In the genomic region with DNA sequence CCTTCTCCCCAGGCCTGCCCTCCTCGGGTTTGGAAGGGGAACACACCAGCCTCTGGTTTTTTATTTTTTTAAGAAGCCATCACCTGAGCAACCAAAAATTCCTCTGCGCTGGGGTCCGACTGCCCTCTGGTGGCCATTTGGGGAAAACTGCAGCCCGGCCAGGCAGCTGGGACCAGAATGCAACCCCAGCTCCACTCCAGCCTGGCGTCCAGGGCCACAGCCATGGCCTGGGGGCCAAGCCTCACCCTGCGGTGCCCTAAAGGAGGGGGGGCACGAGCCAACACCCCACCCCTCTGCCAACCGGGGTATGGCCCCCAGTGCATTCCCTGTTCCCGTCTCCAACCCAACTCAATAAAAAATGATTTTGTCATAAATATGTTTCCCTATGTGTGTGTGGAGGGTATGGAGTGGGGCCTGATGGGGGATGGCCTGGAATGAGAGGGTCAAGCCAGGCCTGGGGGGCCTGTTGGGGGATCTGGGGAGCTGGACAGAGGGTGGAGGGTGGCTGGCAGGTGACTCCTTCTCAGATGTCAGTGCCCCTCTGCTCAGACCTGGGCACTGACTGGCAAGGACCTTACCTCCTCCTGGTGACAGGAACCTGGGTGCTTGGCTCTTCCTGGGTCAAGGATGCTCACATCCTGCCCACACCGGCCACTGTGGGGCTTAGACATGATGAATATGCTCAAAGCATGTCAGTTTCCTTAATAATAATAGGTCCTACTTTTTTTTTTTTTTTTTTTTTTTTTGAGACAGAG, we compare ENCODE assay signal across 8 cellular contexts. TPM values are rescaled to one million over a fixed set of nuclear protein-coding genes. Genes with fewer than 3 reads are reported as not detected.
A peak's percentile ranks its signal among the peaks of the same experiment; 100 is the strongest.
DNase-seq lines count a peak whose midpoint lies in the region; ATAC-seq and TF ChIP-seq lines count a peak whose summit lies in the region.

No MANE protein-coding gene starts in this region.

- TF ChIP-seq EP300 in ovary (IDR thresholded peaks at IDR 0.05) (no peak), transverse colon (IDR thresholded peaks at IDR 0.05; ENCODE audit: low read depth) (no peak)

- peaks cover 3% of the 10 kb centered on the region for H3K27me3 Mint-ChIP-seq in activated T-helper 2 cell treated with anti-CD3 and anti-CD28 coated beads, Interferon-gamma antibody, Interleukin-2, Interleukin-4, amounts not matched to agents 10 μg/mL and 5 μg/mL and 100 μg/mL, durations not matched to agents 14 hours and 24 hours and 36 hours (ENCODE audit: low read depth)

- H3K27ac Mint-ChIP-seq in activated T-helper 2 cell treated with anti-CD3 and anti-CD28 coated beads, Interferon-gamma antibody, Interleukin-2, Interleukin-4, amounts not matched to agents 10 μg/mL and 5 μg/mL and 100 μg/mL, durations not matched to agents 14 hours and 24 hours and 36 hours, result no peak overlapping the region

- H3K9me3 Mint-ChIP-seq in activated T-helper 2 cell treated with anti-CD3 and anti-CD28 coated beads, Interferon-gamma antibody, Interleukin-2, Interleukin-4, amounts not matched to agents 10 μg/mL and 5 μg/mL and 100 μg/mL, durations not matched to agents 14 hours and 24 hours and 36 hours, result no peaks in the 10 kb centered on the region

- DNase-seq in EL, result peak; percentile 72
- DNase-seq in KBM-7, result peak; percentile 91
- DNase-seq in RPMI7951 (ENCODE audit: low read depth), result peak; percentile 61
- DNase-seq in activated T-helper 2 cell treated with anti-CD3 and anti-CD28 coated beads, Interferon-gamma antibody, Interleukin-2, Interleukin-4, amounts not matched to agents 10 μg/mL and 5 μg/mL and 100 μg/mL, durations not matched to agents 14 hours and 24 hours and 36 hours (ENCODE audit: low spot score), result peak; percentile 78
- peak; percentile 38 to 59 for DNase-seq in foreskin keratinocyte
- DNase-seq in ovary, result peak; percentile 68 to 86 (median 82)
- peak; percentile 78 for DNase-seq in transverse colon

- H3K4me1 Mint-ChIP-seq in activated T-helper 2 cell treated with anti-CD3 and anti-CD28 coated beads, Interferon-gamma antibody, Interleukin-2, Interleukin-4, amounts not matched to agents 10 μg/mL and 5 μg/mL and 100 μg/mL, durations not matched to agents 14 hours and 24 hours and 36 hours (ENCODE audit: low read depth), result peaks cover 10% of the 10 kb centered on the region

- peak; percentile 49 for ATAC-seq in foreskin keratinocyte
- ATAC-seq in GM18858 (IDR thresholded peaks at IDR 0.05; ENCODE audit: unreplicated experiment), result no peak

- H3K4me1 ChIP-seq in foreskin keratinocyte (peaks cover 5% of the 10 kb centered on the region), ovary (ENCODE audit: insufficient read depth) (peaks cover 11% of the 10 kb centered on the region), transverse colon (peaks cover 16 to 36% (median 18%) of the 10 kb centered on the region in 4 donors)

- no peaks in the 10 kb centered on the region for H3K27me3 ChIP-seq in foreskin keratinocyte
- H3K27me3 ChIP-seq in ovary, result no peaks in the 10 kb centered on the region
- H3K27me3 ChIP-seq in transverse colon, result peaks cover 6% of the 10 kb centered on the region

- H3K4me3 ChIP-seq in ovary (no peak overlapping the region), transverse colon (no peak overlapping the region)

- in situ Hi-C loops in KBM-7 (cut with MboI; ENCODE audit: low pct_unique_long_range_greater_than_20kb, low sequenced_read_pairs), result loop anchor here (25.0 kb wide), 1 partner anchor 283 kb away; no protein-coding TSS in a partner anchor
- in situ Hi-C loops in transverse colon (cut with MboI; ENCODE audit: low pct_ligation_motif_present in 1 of 4, low pct_unique_long_range_greater_than_20kb in 1 of 4, low sequenced_read_pairs in 3 of 4), result loop anchor here in 1 of 4 donors (10.0 kb wide), 1 partner anchor 209 kb away; the partner anchor contains the start of gene AHDC1

- H3K36me3 Mint-ChIP-seq in activated T-helper 2 cell treated with anti-CD3 and anti-CD28 coated beads, Interferon-gamma antibody, Interleukin-2, Interleukin-4, amounts not matched to agents 10 μg/mL and 5 μg/mL and 100 μg/mL, durations not matched to agents 14 hours and 24 hours and 36 hours (ENCODE audit: low read depth), result no peaks in the 10 kb centered on the region

- H3K27ac ChIP-seq in foreskin keratinocyte (no peak overlapping the region), ovary (no peak overlapping the region), transverse colon (no peak overlapping the region)

- TF ChIP-seq POLR2A in ovary (IDR thresholded peaks at IDR 0.05), result no peak
- TF ChIP-seq POLR2A in transverse colon (IDR thresholded peaks at IDR 0.05), result no peak

- H3K36me3 ChIP-seq in ovary (no peaks in the 10 kb centered on the region), transverse colon (no peaks in the 10 kb centered on the region)

- H3K9me3 ChIP-seq in ovary (no peaks in the 10 kb centered on the region), transverse colon (no peaks in the 10 kb centered on the region)

- intact Hi-C loops in activated T-helper 2 cell treated with anti-CD3 and anti-CD28 coated beads, Interferon-gamma antibody, Interleukin-2, Interleukin-4, amounts not matched to agents 10 μg/mL and 5 μg/mL and 100 μg/mL, durations not matched to agents 14 hours and 24 hours and 36 hours (cut with micrococcal nuclease), result loop anchor here (2.0 to 10.0 kb wide), 2 partner anchors 63 to 269 kb away; no protein-coding TSS in a partner anchor
- intact Hi-C loops in ovary (cut with DNase I) (loop anchor here in 3 of 4 donors (2.0 to 10.0 kb wide), 4 partner anchors 38 to 291 kb away; no protein-coding TSS in a partner anchor), transverse colon (cut with DNase I; ENCODE audit: low total_unique reads) (loop anchor here (2.0 kb wide), 1 partner anchor 39 kb away; no protein-coding TSS in a partner anchor)

- 3 to 6% (median 5%) methylated on average over 10 of the region's 10 CpGs for WGBS in ovary, 3 donors
- 0 to 4% methylated on average over 1 to 10 of the region's 10 CpGs for WGBS in transverse colon (ENCODE audit: low coverage in 1 of 2), 2 donors

- TF ChIP-seq CTCF in foreskin keratinocyte (conservative IDR thresholded peaks at IDR 0.05), result peak; percentile 99
- peak; percentile 90 to 95 (median 93) for TF ChIP-seq CTCF in ovary (IDR thresholded peaks at IDR 0.05)
- peak; percentile 93 to 98 (median 96) for TF ChIP-seq CTCF in transverse colon (IDR thresholded peaks at IDR 0.05)

- no peak overlapping the region for H3K4me3 Mint-ChIP-seq in activated T-helper 2 cell treated with anti-CD3 and anti-CD28 coated beads, Interferon-gamma antibody, Interleukin-2, Interleukin-4, amounts not matched to agents 10 μg/mL and 5 μg/mL and 100 μg/mL, durations not matched to agents 14 hours and 24 hours and 36 hours (ENCODE audit: low read depth)

RNA-seq across cellular contexts. Expression of gene GPR3, which starts 3.2 kb away (rescaled TPM):
- total RNA-seq in RPMI7951 (2014; rRNA removed; shearing (Covaris generic)), result 4.5 and 6.4 TPM in 2 replicates
- 3.7 and 3.9 TPM in 2 replicates for total RNA-seq in activated T-helper 2 cell treated with anti-CD3 and anti-CD28 coated beads, Interferon-gamma antibody, Interleukin-2, Interleukin-4, amounts not matched to agents 10 μg/mL and 5 μg/mL and 100 μg/mL, durations not matched to agents 14 hours and 24 hours and 36 hours
- total RNA-seq in foreskin keratinocyte (1.9 and 2.4 TPM in 2 replicates), ovary (under 1 TPM in 6 of 7 donors, not detected in 1; 0.15 to 0.87 (median 0.41) TPM), transverse colon (not detected)
- polyA plus RNA-seq in foreskin keratinocyte (2.4 and 2.9 TPM in 2 replicates), ovary (under 1 TPM; 0.12 to 0.18 TPM)

RNA-seq across cellular contexts. Expression of gene CD164L2, which starts 12.5 kb away (rescaled TPM):
- total RNA-seq in RPMI7951 (2014; rRNA removed; shearing (Covaris generic)), result not detected in 2 replicates
- total RNA-seq in activated T-helper 2 cell treated with anti-CD3 and anti-CD28 coated beads, Interferon-gamma antibody, Interleukin-2, Interleukin-4, amounts not matched to agents 10 μg/mL and 5 μg/mL and 100 μg/mL, durations not matched to agents 14 hours and 24 hours and 36 hours, result not detected in 2 replicates
- 1.7 and 2.7 TPM in 2 replicates for total RNA-seq in foreskin keratinocyte
- polyA plus RNA-seq in foreskin keratinocyte, result 3.2 and 4.5 TPM in 2 replicates
- 10 to 100 TPM in 1 of 7 donors, 1 to 10 TPM in 1, under 1 TPM in 3, not detected in 2; 0.52 to 15.5 (median 0.89) TPM for total RNA-seq in ovary
- polyA plus RNA-seq in ovary, result under 1 TPM in 1 of 2 donors, not detected in 1; 0.06 TPM
- not detected for total RNA-seq in transverse colon

RNA-seq across cellular contexts. Expression of gene FCN3, which starts 21.0 kb away (rescaled TPM):
- not detected in 2 replicates for total RNA-seq in RPMI7951 (2014; rRNA removed; shearing (Covaris generic))
- total RNA-seq in activated T-helper 2 cell treated with anti-CD3 and anti-CD28 coated beads, Interferon-gamma antibody, Interleukin-2, Interleukin-4, amounts not matched to agents 10 μg/mL and 5 μg/mL and 100 μg/mL, durations not matched to agents 14 hours and 24 hours and 36 hours, result not detected in 2 replicates
- total RNA-seq in foreskin keratinocyte (not detected in 2 replicates), ovary (1 to 10 TPM in 4 of 7 donors, under 1 TPM in 3; 0.35 to 7.6 (median 1.2) TPM), transverse colon (1 to 10 TPM in 2 of 4 donors, not detected in 2; 1.2 to 1.9 TPM)
- polyA plus RNA-seq in foreskin keratinocyte (0.11 and 0.12 TPM in 2 replicates), ovary (1 to 10 TPM; 2.5 to 6.5 TPM)

RNA-seq across cellular contexts. Expression of gene MAP3K6, which starts 28.9 kb away (rescaled TPM):
- 14.5 and 20.6 TPM in 2 replicates for total RNA-seq in RPMI7951 (2014; rRNA removed; shearing (Covaris generic))
- total RNA-seq in activated T-helper 2 cell treated with anti-CD3 and anti-CD28 coated beads, Interferon-gamma antibody, Interleukin-2, Interleukin-4, amounts not matched to agents 10 μg/mL and 5 μg/mL and 100 μg/mL, durations not matched to agents 14 hours and 24 hours and 36 hours, result 15.8 and 22.0 TPM in 2 replicates
- total RNA-seq in foreskin keratinocyte, result 43.3 and 44.7 TPM in 2 replicates
- 41.0 and 44.0 TPM in 2 replicates for polyA plus RNA-seq in foreskin keratinocyte
- total RNA-seq in ovary, result 10 to 100 TPM; 10.3 to 45.9 (median 19.0) TPM
- 10 to 100 TPM in 1 of 2 donors, 1 to 10 TPM in 1; 5.1 to 14.2 TPM for polyA plus RNA-seq in ovary
- 10 to 100 TPM; 13.5 to 35.5 (median 24.4) TPM for total RNA-seq in transverse colon

RNA-seq across cellular contexts. Expression of gene SYTL1, which starts 53.8 kb away (rescaled TPM):
- total RNA-seq in RPMI7951 (2014; rRNA removed; shearing (Covaris generic)), result 0.12 TPM in 1 of 2 replicates, not detected in the other
- 20.0 and 25.7 TPM in 2 replicates for total RNA-seq in activated T-helper 2 cell treated with anti-CD3 and anti-CD28 coated beads, Interferon-gamma antibody, Interleukin-2, Interleukin-4, amounts not matched to agents 10 μg/mL and 5 μg/mL and 100 μg/mL, durations not matched to agents 14 hours and 24 hours and 36 hours
- 42.3 and 49.3 TPM in 2 replicates for total RNA-seq in foreskin keratinocyte
- 49.6 and 62.4 TPM in 2 replicates for polyA plus RNA-seq in foreskin keratinocyte
- total RNA-seq in ovary, result 10 to 100 TPM in 1 of 7 donors, 1 to 10 TPM in 4, under 1 TPM in 2; 0.43 to 20.9 (median 3.4) TPM
- polyA plus RNA-seq in ovary, result 1 to 10 TPM in 1 of 2 donors, under 1 TPM in 1; 0.15 to 1.4 TPM
- total RNA-seq in transverse colon, result 1 to 10 TPM; 5.2 to 9.2 (median 6.9) TPM
